ENCODE assay signal across 19 cellular contexts in the genomic region with DNA sequence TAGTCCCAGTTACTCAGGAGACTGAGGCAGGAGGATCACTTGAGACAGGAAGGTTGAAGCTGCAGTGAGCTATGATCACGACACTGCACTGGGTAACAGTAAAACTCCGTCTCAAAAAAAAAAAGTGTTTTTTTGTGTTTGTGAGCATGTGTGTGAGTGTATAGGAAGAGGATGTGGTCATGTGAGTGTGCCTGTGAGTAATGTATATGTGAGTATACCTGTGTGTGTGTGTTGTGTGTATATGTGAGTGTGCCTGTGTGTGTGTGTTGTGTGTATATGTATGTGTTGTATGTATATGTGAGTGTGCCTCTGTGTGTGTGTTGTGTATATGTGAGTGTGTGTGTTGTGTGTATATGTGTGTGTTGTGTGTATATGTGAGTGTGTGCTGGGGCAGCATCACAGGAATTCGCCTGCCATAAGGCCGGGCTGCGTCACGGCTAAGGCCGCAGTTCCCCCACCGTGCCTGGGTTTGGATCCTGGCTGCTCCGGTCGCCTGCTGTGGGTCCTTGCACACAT. TPM values are rescaled to one million over a fixed set of nuclear protein-coding genes. Genes with fewer than 3 reads are reported as not detected.
A peak's percentile ranks its signal among the peaks of the same experiment; 100 is the strongest.
DNase-seq lines count a peak whose midpoint lies in the region; ATAC-seq, FAIRE-seq and TF ChIP-seq lines count a peak whose summit lies in the region.
"Had no signal": no experiment of that assay in that cellular context is flagged by ENCODE, and none has a peak within 500 bp of the region (broad histone marks: within the 10 kb centered on the region; RNA-seq: fewer than 3 reads in every experiment).

No MANE protein-coding gene starts in this region.

- H3K36me3 ChIP-seq in adipocyte (ENCODE audit: control insufficient read depth, insufficient read depth, low read length, severe bottlenecking), result no peaks in the 10 kb centered on the region
- H3K36me3 ChIP-seq: left lung had no signal

- H3K9me3 ChIP-seq in adipocyte (ENCODE audit: control insufficient read depth, low read length), result no peaks in the 10 kb centered on the region
- H3K9me3 ChIP-seq: left lung, psoas muscle had no signal

- no peaks in the 10 kb centered on the region for H3K36me3 Mint-ChIP-seq in nephron (ENCODE audit: low read depth)
- H3K36me3 Mint-ChIP-seq: naive B cell had no signal

- H3K4me1 Mint-ChIP-seq in nephron, result peaks cover 28% of the 10 kb centered on the region

- TF ChIP-seq POLR2A in GM12892 (IDR thresholded peaks at IDR 0.05; ENCODE audit: low read depth, low read length), result no peak

- H3K4me3 ChIP-seq in AG10803 (ENCODE audit: low read length) (peak overlapping the region; percentile 9; the same call in 1 of the 2 replicates), adipocyte (ENCODE audit: low read length) (peak overlapping the region; percentile 59)
- H3K4me3 ChIP-seq: left lung, psoas muscle had no signal

- H3K27me3 Mint-ChIP-seq in nephron (ENCODE audit: low read depth), result peaks cover 59% of the 10 kb centered on the region

- H3K9me3 Mint-ChIP-seq in nephron, result no peaks in the 10 kb centered on the region

- peaks cover 28% of the 10 kb centered on the region for H3K4me1 ChIP-seq in adipocyte (ENCODE audit: control insufficient read depth, insufficient read depth, low read length)
- H3K4me1 ChIP-seq: left lung, psoas muscle had no signal

- H3K4me3 Mint-ChIP-seq in nephron, result peak overlapping the region in 1 of 3 experiments; percentile 0
- H3K4me3 Mint-ChIP-seq: naive B cell had no signal

- H3K27ac Mint-ChIP-seq in nephron, result peak overlapping the region in 2 of 3 experiments; percentile 6 to 9

- intact Hi-C loops in left ventricle myocardium superior (cut with micrococcal nuclease), result no loop called here

- DNase-seq in AG10803 (ENCODE audit: low read depth) (no peak), GM12892 (ENCODE audit: insufficient read length) (no peak), adipocyte (ENCODE audit: low read depth) (no peak), KBM-7 (no peak), medulla oblongata (ENCODE audit: extremely low spot score) (no peak), left ventricle myocardium superior (no peak)
- DNase-seq: activated CD4-positive, alpha-beta T cell treated with anti-CD3 and anti-CD28 coated beads for 48 hours; activated T-cell treated with anti-CD3 and anti-CD28 coated beads, Interleukin-2, amount 50 U/mL, for 1 hour; Calu3; central memory CD4-positive, alpha-beta T cell; naive B cell; NCI-H1694 treated with DMSO at 0.1 percent for 48 hours; NCI-H510A; T-helper 9 cell had no signal

- in situ Hi-C loops in KBM-7 (cut with MboI; ENCODE audit: low pct_unique_long_range_greater_than_20kb, low sequenced_read_pairs), result no loop called here

- peak overlapping the region; percentile 71 for H3K9ac ChIP-seq in adipocyte (ENCODE audit: low read length)

- ATAC-seq in HG03045 (IDR thresholded peaks at IDR 0.05; ENCODE audit: unreplicated experiment) (no peak), left ventricle myocardium superior (no peak)
- ATAC-seq: foreskin keratinocyte had no signal

- TF ChIP-seq CTCF in AG10803 (conservative IDR thresholded peaks at IDR 0.05; ENCODE audit: low read length), result no peak
- TF ChIP-seq CTCF in nephron (IDR thresholded peaks at IDR 0.05; ENCODE audit: unreplicated experiment in 3 of 3), result no peak

- no peaks in the 10 kb centered on the region for H3K27me3 ChIP-seq in adipocyte (replicated peaks; ENCODE audit: control insufficient read depth, insufficient read depth, low read length)

- FAIRE-seq in GM12892 (lab: Jason Lieb, UNC), result peak; percentile 36

RNA-seq across cellular contexts. Expression of a gene that starts 21.4 kb away (rescaled TPM):
- 0.19 TPM for polyA plus RNA-seq in GM12892 (2012; ENCODE audit: missing spikeins)
- not detected for total RNA-seq in left ventricle myocardium superior
- polyA plus RNA-seq: foreskin keratinocyte had no signal

RNA-seq across cellular contexts. Expression of a gene that starts 46.9 kb away (rescaled TPM):
- polyA plus RNA-seq in GM12892 (2012; ENCODE audit: missing spikeins), result 6.7 TPM
- 20.9 TPM for total RNA-seq in left ventricle myocardium superior
